ENCODE assay signal across 2 cellular contexts in the genomic region with DNA sequence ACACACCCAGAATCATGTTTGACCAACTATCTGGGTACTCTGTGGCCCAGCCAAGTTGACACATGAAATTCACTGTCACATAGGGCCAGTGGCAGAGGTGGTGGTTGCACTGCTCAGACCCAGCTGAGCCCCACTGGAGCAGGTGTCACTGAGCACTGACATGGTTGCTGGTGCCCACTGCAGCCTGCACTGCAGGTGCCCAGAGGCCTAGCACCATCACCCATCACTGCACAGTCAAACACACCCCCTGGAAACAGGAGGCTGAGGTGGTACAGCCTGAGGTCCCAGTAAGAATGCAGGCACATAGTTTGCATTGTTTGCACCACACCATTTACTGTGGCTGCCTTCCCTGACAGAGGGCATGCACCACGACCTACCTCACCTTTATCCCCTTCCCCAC.
TF ChIP-seq lines count a peak whose summit lies in the region.

No MANE protein-coding gene starts in this region.

TF ChIP-seq in IMR-90, 13 proteins besides CTCF, POLR2A, EP300 and RAD21 (continued from another document):
- no peak for TF ChIP-seq BHLHE40 (IDR thresholded peaks at IDR 0.05; ENCODE audit: low read depth, low read length)
- TF ChIP-seq MXI1 (IDR thresholded peaks at IDR 0.05; ENCODE audit: borderline replicate concordance, low read depth, low read length), result no peak
- TF ChIP-seq SMC3 (IDR thresholded peaks at IDR 0.05; ENCODE audit: low read depth, low read length), result no peak
- TF ChIP-seq NFE2L2 (IDR thresholded peaks at IDR 0.05; ENCODE audit: low read depth, low read length), result no peak
- TF ChIP-seq, protein P1, sequence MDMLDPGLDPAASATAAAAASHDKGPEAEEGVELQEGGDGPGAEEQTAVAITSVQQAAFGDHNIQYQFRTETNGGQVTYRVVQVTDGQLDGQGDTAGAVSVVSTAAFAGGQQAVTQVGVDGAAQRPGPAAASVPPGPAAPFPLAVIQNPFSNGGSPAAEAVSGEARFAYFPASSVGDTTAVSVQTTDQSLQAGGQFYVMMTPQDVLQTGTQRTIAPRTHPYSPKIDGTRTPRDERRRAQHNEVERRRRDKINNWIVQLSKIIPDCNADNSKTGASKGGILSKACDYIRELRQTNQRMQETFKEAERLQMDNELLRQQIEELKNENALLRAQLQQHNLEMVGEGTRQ (IDR thresholded peaks at IDR 0.05; ENCODE audit: low read depth, low read length), result no peak
- TF ChIP-seq RFX5 (IDR thresholded peaks at IDR 0.05; ENCODE audit: low read depth, low read length), result no peak
- no peak for TF ChIP-seq CHD1 (IDR thresholded peaks at IDR 0.05; ENCODE audit: low read depth, low read length)
- TF ChIP-seq, protein P2, sequence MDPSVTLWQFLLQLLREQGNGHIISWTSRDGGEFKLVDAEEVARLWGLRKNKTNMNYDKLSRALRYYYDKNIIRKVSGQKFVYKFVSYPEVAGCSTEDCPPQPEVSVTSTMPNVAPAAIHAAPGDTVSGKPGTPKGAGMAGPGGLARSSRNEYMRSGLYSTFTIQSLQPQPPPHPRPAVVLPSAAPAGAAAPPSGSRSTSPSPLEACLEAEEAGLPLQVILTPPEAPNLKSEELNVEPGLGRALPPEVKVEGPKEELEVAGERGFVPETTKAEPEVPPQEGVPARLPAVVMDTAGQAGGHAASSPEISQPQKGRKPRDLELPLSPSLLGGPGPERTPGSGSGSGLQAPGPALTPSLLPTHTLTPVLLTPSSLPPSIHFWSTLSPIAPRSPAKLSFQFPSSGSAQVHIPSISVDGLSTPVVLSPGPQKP (IDR thresholded peaks at IDR 0.05; ENCODE audit: borderline replicate concordance, low read depth, low read length), result no peak
- no peak for TF ChIP-seq RCOR1 (IDR thresholded peaks at IDR 0.05; ENCODE audit: insufficient replicate concordance, low read length)
- no peak for TF ChIP-seq MAZ (IDR thresholded peaks at IDR 0.05; ENCODE audit: borderline replicate concordance, low read depth, low read length)
- no peak for TF ChIP-seq FOS (IDR thresholded peaks at IDR 0.05; ENCODE audit: low read depth, low read length)
- no peak for TF ChIP-seq MAFK (IDR thresholded peaks at IDR 0.05; ENCODE audit: low read depth, low read length)

TF ChIP-seq in GM23338, 12 proteins besides CTCF, POLR2A, EP300 and RAD21:
- TF ChIP-seq, protein P3, sequence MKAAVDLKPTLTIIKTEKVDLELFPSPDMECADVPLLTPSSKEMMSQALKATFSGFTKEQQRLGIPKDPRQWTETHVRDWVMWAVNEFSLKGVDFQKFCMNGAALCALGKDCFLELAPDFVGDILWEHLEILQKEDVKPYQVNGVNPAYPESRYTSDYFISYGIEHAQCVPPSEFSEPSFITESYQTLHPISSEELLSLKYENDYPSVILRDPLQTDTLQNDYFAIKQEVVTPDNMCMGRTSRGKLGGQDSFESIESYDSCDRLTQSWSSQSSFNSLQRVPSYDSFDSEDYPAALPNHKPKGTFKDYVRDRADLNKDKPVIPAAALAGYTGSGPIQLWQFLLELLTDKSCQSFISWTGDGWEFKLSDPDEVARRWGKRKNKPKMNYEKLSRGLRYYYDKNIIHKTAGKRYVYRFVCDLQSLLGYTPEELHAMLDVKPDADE (IDR thresholded peaks at IDR 0.05), result no peak
- TF ChIP-seq CREB1 (CRISPR knock-in tag; IDR thresholded peaks at IDR 0.05; ENCODE audit: low read depth) (no peak), EZH2 (IDR thresholded peaks at IDR 0.05; ENCODE audit: low read depth, unreplicated experiment) (no peak), STAT1 (IDR thresholded peaks at IDR 0.05; ENCODE audit: unreplicated experiment) (no peak), JUNB (IDR thresholded peaks at IDR 0.05; ENCODE audit: unreplicated experiment) (no peak), NANOG (IDR thresholded peaks at IDR 0.05; ENCODE audit: borderline replicate concordance) (no peak)
- TF ChIP-seq, protein P4, sequence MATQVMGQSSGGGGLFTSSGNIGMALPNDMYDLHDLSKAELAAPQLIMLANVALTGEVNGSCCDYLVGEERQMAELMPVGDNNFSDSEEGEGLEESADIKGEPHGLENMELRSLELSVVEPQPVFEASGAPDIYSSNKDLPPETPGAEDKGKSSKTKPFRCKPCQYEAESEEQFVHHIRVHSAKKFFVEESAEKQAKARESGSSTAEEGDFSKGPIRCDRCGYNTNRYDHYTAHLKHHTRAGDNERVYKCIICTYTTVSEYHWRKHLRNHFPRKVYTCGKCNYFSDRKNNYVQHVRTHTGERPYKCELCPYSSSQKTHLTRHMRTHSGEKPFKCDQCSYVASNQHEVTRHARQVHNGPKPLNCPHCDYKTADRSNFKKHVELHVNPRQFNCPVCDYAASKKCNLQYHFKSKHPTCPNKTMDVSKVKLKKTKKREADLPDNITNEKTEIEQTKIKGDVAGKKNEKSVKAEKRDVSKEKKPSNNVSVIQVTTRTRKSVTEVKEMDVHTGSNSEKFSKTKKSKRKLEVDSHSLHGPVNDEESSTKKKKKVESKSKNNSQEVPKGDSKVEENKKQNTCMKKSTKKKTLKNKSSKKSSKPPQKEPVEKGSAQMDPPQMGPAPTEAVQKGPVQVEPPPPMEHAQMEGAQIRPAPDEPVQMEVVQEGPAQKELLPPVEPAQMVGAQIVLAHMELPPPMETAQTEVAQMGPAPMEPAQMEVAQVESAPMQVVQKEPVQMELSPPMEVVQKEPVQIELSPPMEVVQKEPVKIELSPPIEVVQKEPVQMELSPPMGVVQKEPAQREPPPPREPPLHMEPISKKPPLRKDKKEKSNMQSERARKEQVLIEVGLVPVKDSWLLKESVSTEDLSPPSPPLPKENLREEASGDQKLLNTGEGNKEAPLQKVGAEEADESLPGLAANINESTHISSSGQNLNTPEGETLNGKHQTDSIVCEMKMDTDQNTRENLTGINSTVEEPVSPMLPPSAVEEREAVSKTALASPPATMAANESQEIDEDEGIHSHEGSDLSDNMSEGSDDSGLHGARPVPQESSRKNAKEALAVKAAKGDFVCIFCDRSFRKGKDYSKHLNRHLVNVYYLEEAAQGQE (IDR thresholded peaks at IDR 0.05; ENCODE audit: unreplicated experiment), result no peak
TF ChIP-seq in GM23338: peak in this region for 0.
